Comparison of ENCODE assay signal across 7 cellular contexts in genomic region chr1:67760030-67760821, GRCh38.
DNase-seq lines count a peak whose midpoint lies in the region; ATAC-seq and TF ChIP-seq lines count a peak whose summit lies in the region.

No MANE protein-coding gene starts in this region.

- POLR2A ChIA-PET in HEK293T (lab: Yijun Ruan, JAX) = interaction anchor here (1.0 to 2.0 kb wide), 4 partner anchors 9 to 221 kb away, joined by 3 to 23 read pairs (median 4); partner anchors contain the start of gene GADD45A

- H3K27me3 ChIP-seq in MG63 = no peaks in the 10 kb centered on the region
- no peaks in the 10 kb centered on the region for H3K27me3 ChIP-seq in skeletal muscle satellite cell (ENCODE audit: control insufficient read depth, insufficient read depth, low read length)

- DNase-seq in HEK293T (ENCODE audit: extremely low spot score) (peak; percentile 80), MG63 (peak; percentile 27), SW480 (ENCODE audit: low spot score) (peak; percentile 92), anterior cingulate cortex (lab: John Stamatoyannopoulos, UW) (peak in 34 of 58 donors; percentile 2 to 55 (median 20)), hepatic stellate cell (ENCODE audit: low spot score) (peak; percentile 60)

- H3K9me3 ChIP-seq in MG63 = no peaks in the 10 kb centered on the region
- no peaks in the 10 kb centered on the region for H3K9me3 ChIP-seq in skeletal muscle satellite cell (replicated peaks; ENCODE audit: low read length)

- peaks cover 38% of the 10 kb centered on the region for H3K4me1 ChIP-seq in skeletal muscle satellite cell (ENCODE audit: control insufficient read depth, insufficient read depth, low read length)

- peaks cover 40% of the 10 kb centered on the region for H3K36me3 ChIP-seq in MG63
- H3K36me3 ChIP-seq in skeletal muscle satellite cell (ENCODE audit: insufficient read depth, low read length) = peaks cover 7% of the 10 kb centered on the region

- H3K4me3 ChIP-seq in MG63 = no peak overlapping the region
- no peak overlapping the region for H3K4me3 ChIP-seq in skeletal muscle satellite cell (ENCODE audit: low read length)

- peak overlapping the region; percentile 44 for H3K4me2 ChIP-seq in skeletal muscle satellite cell (ENCODE audit: low read length)

- peak overlapping the region; percentile 60 for H3K9ac ChIP-seq in skeletal muscle satellite cell (ENCODE audit: low read depth, low read length)

- CTCF ChIA-PET in HEK293T (lab: Yijun Ruan, JAX) = interaction anchor here (0.6 to 4.5 kb wide), 53 partner anchors 9 to 510 kb away, joined by 3 to 57 read pairs (median 4); no protein-coding TSS in a partner anchor

- peak; percentile 99 for ATAC-seq in GM18498 (IDR thresholded peaks at IDR 0.05; ENCODE audit: unreplicated experiment)

TF ChIP-seq in HEK293T, 16 proteins besides CTCF, POLR2A, EP300 and RAD21:
- TF ChIP-seq SP1 (IDR thresholded peaks at IDR 0.05) = no peak
- no peak for TF ChIP-seq FOXK2 (IDR thresholded peaks at IDR 0.05)
- TF ChIP-seq ZNF384 (IDR thresholded peaks at IDR 0.05) = no peak
- TF ChIP-seq L3MBTL2 (conservative IDR thresholded peaks at IDR 0.05) = no peak
- TF ChIP-seq FOXA1 (IDR thresholded peaks at IDR 0.05) = no peak
- peak; percentile 75 for TF ChIP-seq PKNOX1 (IDR thresholded peaks at IDR 0.05)
- no peak for TF ChIP-seq LEF1 (IDR thresholded peaks at IDR 0.05; ENCODE audit: borderline replicate concordance)
TF ChIP-seq in HEK293T: peak in this region for 1.

Comparison
In these comparisons a context has a peak if more than half of its experiments do, and no peak if none do; other contexts are left out.
1. DNase-seq: peak in every context shown above with its lines; median percentile 92 in SW480; 80 in HEK293T; 60 in hepatic stellate cell; 27 in MG63; 20 in anterior cingulate cortex.